ENCODE assay signal across 19 cellular contexts in genomic region chr9:72958485-72959266, GRCh38. TPM values are rescaled to one million over a fixed set of nuclear protein-coding genes. Genes with fewer than 3 reads are reported as not detected.
"Had no signal": no experiment of that assay in that cellular context is flagged by ENCODE, and none has a peak within 500 bp of the region (broad histone marks: within the 10 kb centered on the region; RNA-seq: fewer than 3 reads in every experiment).

No MANE protein-coding gene starts in this region.

- ATAC-seq: activated T-cell treated with anti-CD3 and anti-CD28 coated beads, Interleukin-2, amount 50 U/mL, for 4 hours; heart left ventricle; naive thymus-derived CD8-positive, alpha-beta T cell; stimulated activated naive CD8-positive, alpha-beta T cell treated with anti-CD3 and anti-CD28 coated beads, Interleukin-15, Interleukin-2, amounts not matched to agents 100 U/mL and 50 U/mL, for 24 hours had no signal

- H3K27me3 ChIP-seq: heart left ventricle, neural progenitor cell had no signal

- H3K27ac ChIP-seq: epithelial cell of prostate, heart left ventricle, neural progenitor cell had no signal

- H3K4me1 ChIP-seq: neural progenitor cell had no signal

- DNase-seq: activated CD4-positive, alpha-beta T cell treated with anti-CD3 and anti-CD28 coated beads for 4 hours; activated CD4-positive, alpha-beta T cell treated with anti-CD3 and anti-CD28 coated beads, Interleukin-2, amount 50 U/mL, for 48 hours; activated CD4-positive, CD25-positive, alpha-beta regulatory T cell; activated CD8-positive, alpha-beta memory T cell treated with anti-CD3 and anti-CD28 coated beads, Interleukin-2, amount 50 U/mL, for 48 hours; activated naive CD4-positive, alpha-beta T cell; activated naive CD8-positive, alpha-beta T cell treated with anti-CD3 and anti-CD28 coated beads for 36 hours; activated T-cell treated with anti-CD3 and anti-CD28 coated beads, Interleukin-2, amount 50 U/mL, for 4 hours; cerebellar nuclear complex; heart left ventricle; naive thymus-derived CD8-positive, alpha-beta T cell; stimulated activated CD4-positive, alpha-beta T cell treated with anti-CD3 and anti-CD28 coated beads, Interleukin-4, amount 100 ng/mL, for 24 hours; stimulated activated naive CD8-positive, alpha-beta T cell treated with anti-CD3 and anti-CD28 coated beads, Interleukin-15, Interleukin-2, amounts not matched to agents 100 U/mL and 50 U/mL, for 24 hours; T-helper 1 cell had no signal

- H3K36me3 ChIP-seq: heart left ventricle, neural progenitor cell had no signal

- FAIRE-seq: astrocyte, keratinocyte had no signal

- H3K4me3 ChIP-seq: heart left ventricle, neural progenitor cell had no signal

- H3K4me2 ChIP-seq: neural progenitor cell had no signal

- H3K9ac ChIP-seq: neural progenitor cell had no signal

- H2AFZ ChIP-seq: neural progenitor cell had no signal

RNA-seq across cellular contexts. Expression of gene ALDH1A1, which starts 5.8 kb away (rescaled TPM):
- total RNA-seq: activated CD8-positive, alpha-beta memory T cell treated with anti-CD3 and anti-CD28 coated beads for 36 hours; activated naive CD8-positive, alpha-beta T cell treated with anti-CD3 and anti-CD28 coated beads for 36 hours; activated T-helper 2 cell treated with anti-CD3 and anti-CD28 coated beads, Interferon-gamma antibody, Interleukin-2, Interleukin-4, amounts not matched to agents 10 μg/mL and 5 μg/mL and 100 μg/mL, durations not matched to agents 14 hours and 24 hours and 36 hours had no signal
